1 cellular context compared by ENCODE assay signal in genomic region chr2:27496357-27497287, GRCh38.
A peak's percentile ranks its signal among the peaks of the same experiment; 100 is the strongest.
TF ChIP-seq lines count a peak whose summit lies in the region.

TSS of gene GCKR (plus strand) at chr2:27496839. CDS start at chr2:27496905, 66 bp downstream.

TF ChIP-seq in HepG2, 621 proteins besides CTCF, POLR2A, EP300 and RAD21 (continued from another document and continues in another):
- no peak for TF ChIP-seq ZNF318 (CRISPR knock-in tag; IDR thresholded peaks at IDR 0.05)
- TF ChIP-seq BCL3 (CRISPR knock-in tag; IDR thresholded peaks at IDR 0.05) = peak; percentile 57
- TF ChIP-seq LBX2 (CRISPR knock-in tag; IDR thresholded peaks at IDR 0.05; ENCODE audit: borderline replicate concordance) = no peak; the same call in 1 of the 2 replicates
- TF ChIP-seq ZBTB49 (CRISPR knock-in tag; IDR thresholded peaks at IDR 0.05; ENCODE audit: borderline replicate concordance) = no peak
- TF ChIP-seq CEBPZ (IDR thresholded peaks at IDR 0.05; ENCODE audit: low read length) = no peak
- TF ChIP-seq ZNF557 (CRISPR knock-in tag; IDR thresholded peaks at IDR 0.05) = no peak; the same call in 1 of the 2 replicates
- no peak; the same call in 1 of the 2 replicates for TF ChIP-seq CENPBD1 (CRISPR knock-in tag; IDR thresholded peaks at IDR 0.05; ENCODE audit: borderline replicate concordance, low read depth)
- TF ChIP-seq ZKSCAN5 (CRISPR knock-in tag; IDR thresholded peaks at IDR 0.05) = no peak
- no peak for TF ChIP-seq ZBTB21 (CRISPR knock-in tag; IDR thresholded peaks at IDR 0.05)
- TF ChIP-seq ZNF850 (CRISPR knock-in tag; conservative IDR thresholded peaks at IDR 0.05) = no peak
- peak; percentile 96 for TF ChIP-seq ZNF292 (CRISPR knock-in tag; IDR thresholded peaks at IDR 0.05; ENCODE audit: borderline replicate concordance, low read depth)
- TF ChIP-seq ZBTB14 (CRISPR knock-in tag; IDR thresholded peaks at IDR 0.05) = no peak
- peak; percentile 67; the same call in 1 of the 2 replicates for TF ChIP-seq CBX5 (CRISPR knock-in tag; IDR thresholded peaks at IDR 0.05; ENCODE audit: borderline replicate concordance)
- TF ChIP-seq NR0B2 (CRISPR knock-in tag; IDR thresholded peaks at IDR 0.05) = peak; percentile 63; the same call in 1 of the 2 replicates
- no peak for TF ChIP-seq ZBTB44 (CRISPR knock-in tag; IDR thresholded peaks at IDR 0.05)
- TF ChIP-seq MZF1 (CRISPR knock-in tag; IDR thresholded peaks at IDR 0.05; ENCODE audit: borderline replicate concordance) = no peak
- 0 out of 2 replicates have a peak, but pooled peaks have one; percentile 95 for TF ChIP-seq CCDC6 (CRISPR knock-in tag; IDR thresholded peaks at IDR 0.05)
- peak; percentile 62; the same call in 1 of the 2 replicates for TF ChIP-seq ZNF839 (CRISPR knock-in tag; IDR thresholded peaks at IDR 0.05; ENCODE audit: borderline replicate concordance)
- peak; percentile 54; the same call in 1 of the 2 replicates for TF ChIP-seq ZNF335 (CRISPR knock-in tag; IDR thresholded peaks at IDR 0.05)
- TF ChIP-seq ZNF7 (CRISPR knock-in tag; IDR thresholded peaks at IDR 0.05) = no peak; the same call in 1 of the 2 replicates
- peak; percentile 38; the same call in 1 of the 2 replicates for TF ChIP-seq BHLHE40 (IDR thresholded peaks at IDR 0.05; ENCODE audit: low read length)
- TF ChIP-seq ZNF138 (CRISPR knock-in tag; IDR thresholded peaks at IDR 0.05; ENCODE audit: low read depth) = peak; percentile 18; the same call in 1 of the 2 replicates
- TF ChIP-seq ZNF737 (CRISPR knock-in tag; IDR thresholded peaks at IDR 0.05; ENCODE audit: borderline replicate concordance) = no peak; the same call in 1 of the 2 replicates
- TF ChIP-seq ZHX1 (CRISPR knock-in tag; IDR thresholded peaks at IDR 0.05; ENCODE audit: low read depth) = no peak; the same call in 1 of the 2 replicates
- TF ChIP-seq SNRNP70 (IDR thresholded peaks at IDR 0.05; ENCODE audit: low read depth, low read length) = no peak
- peak; percentile 54; the same call in 1 of the 2 replicates for TF ChIP-seq ZNF205 (CRISPR knock-in tag; IDR thresholded peaks at IDR 0.05)
- TF ChIP-seq SALL2 (CRISPR knock-in tag; IDR thresholded peaks at IDR 0.05) = peak; percentile 77; the same call in 1 of the 2 replicates
- no peak for TF ChIP-seq SCMH1 (CRISPR knock-in tag; IDR thresholded peaks at IDR 0.05; ENCODE audit: borderline replicate concordance)
- TF ChIP-seq ZNF34 (CRISPR knock-in tag; IDR thresholded peaks at IDR 0.05; ENCODE audit: borderline replicate concordance) = no peak
